In genomic region chr11:110094298-110095073, GRCh38 we compare ENCODE assay signal across 8 cellular contexts. TPM values are rescaled to one million over a fixed set of nuclear protein-coding genes. Genes with fewer than 3 reads are reported as not detected.
DNase-seq lines count a peak whose midpoint lies in the region; ATAC-seq, FAIRE-seq and TF ChIP-seq lines count a peak whose summit lies in the region.

No MANE protein-coding gene starts in this region.

- H3K9me3 ChIP-seq in astrocyte (ENCODE audit: insufficient read depth, low read depth, low read length), result no peaks in the 10 kb centered on the region

- POLR2A ChIA-PET in activated CD4-positive, alpha-beta T cell treated with anti-CD3 and anti-CD28 coated beads for 36 hours (lab: Charles Lee), result no interaction called here

- H3K4me2 ChIP-seq in astrocyte (ENCODE audit: low read length), result peak overlapping the region; percentile 85

- peak overlapping the region; percentile 68 for H3K4me3 ChIP-seq in astrocyte (ENCODE audit: insufficient read depth, low read depth, low read length)

- H4K20me1 ChIP-seq in astrocyte (ENCODE audit: insufficient read depth, low read length), result peaks cover 17% of the 10 kb centered on the region

- no peak overlapping the region for H2AFZ ChIP-seq in astrocyte (ENCODE audit: low read depth, low read length)

- H3K4me1 Mint-ChIP-seq in activated CD4-positive, alpha-beta T cell treated with anti-CD3 and anti-CD28 coated beads for 36 hours, result peaks cover 10% of the 10 kb centered on the region
- peaks cover 9% of the 10 kb centered on the region for H3K4me1 Mint-ChIP-seq in astrocyte (ENCODE audit: low read depth, unreplicated experiment)

- H3K27me3 ChIP-seq in astrocyte (ENCODE audit: insufficient read depth, low read length) (no peaks in the 10 kb centered on the region), layer of hippocampus (ENCODE audit: control insufficient read depth, insufficient read depth, low read length) (no peaks in the 10 kb centered on the region)

- TF ChIP-seq CTCF in astrocyte (IDR thresholded peaks at IDR 0.05; ENCODE audit: insufficient read depth, low read depth, low read length), result no peak

- no peak for ATAC-seq in activated CD4-positive, alpha-beta T cell treated with anti-CD3 and anti-CD28 coated beads for 36 hours

- DNase-seq in activated CD4-positive, alpha-beta T cell treated with anti-CD3 and anti-CD28 coated beads for 36 hours, result no peak
- no peak for DNase-seq in activated CD4-positive, alpha-beta T cell treated with anti-CD3 and anti-CD28 coated beads, Interleukin-2, amount 50 U/mL, for 1 hour
- DNase-seq in astrocyte (ENCODE audit: low read depth) (no peak), substantia nigra (lab: John Stamatoyannopoulos, UW) (no peak), NCI-H510A treated with DMSO at 0.1 percent for 48 hours (lab: John Stamatoyannopoulos, UW) (no peak), COR-L47 (lab: John Stamatoyannopoulos, UW) (no peak)
- no peak for DNase-seq in stimulated activated naive CD4-positive, alpha-beta T cell (lab: John Stamatoyannopoulos, UW)

- H3K4me3 Mint-ChIP-seq in activated CD4-positive, alpha-beta T cell treated with anti-CD3 and anti-CD28 coated beads for 36 hours, result peak overlapping the region; percentile 68
- peak overlapping the region; percentile 89 for H3K4me3 Mint-ChIP-seq in astrocyte (ENCODE audit: unreplicated experiment)

- peaks cover 39% of the 10 kb centered on the region for H3K27me3 Mint-ChIP-seq in activated CD4-positive, alpha-beta T cell treated with anti-CD3 and anti-CD28 coated beads for 36 hours
- peaks cover 2% of the 10 kb centered on the region for H3K27me3 Mint-ChIP-seq in astrocyte (ENCODE audit: low read depth, unreplicated experiment)

- FAIRE-seq in astrocyte (lab: Jason Lieb, UNC), result peak; percentile 17

- intact Hi-C loops in activated CD4-positive, alpha-beta T cell treated with anti-CD3 and anti-CD28 coated beads for 36 hours (cut with DNase I, micrococcal nuclease), result loop anchor here (5.0 to 10.0 kb wide), 6 partner anchors 107 to 1280 kb away; partner anchors contain the start of genes POU2AF1 (in 1 of the 2) and RDX (in 1 of the 2)

- peaks cover 54% of the 10 kb centered on the region for H3K79me2 ChIP-seq in astrocyte (ENCODE audit: insufficient read depth, low read length)

- H3K27ac Mint-ChIP-seq in activated CD4-positive, alpha-beta T cell treated with anti-CD3 and anti-CD28 coated beads for 36 hours, result peak overlapping the region; percentile 33
- peak overlapping the region; percentile 88 for H3K27ac Mint-ChIP-seq in astrocyte (ENCODE audit: unreplicated experiment)

- H3K9ac ChIP-seq in astrocyte (ENCODE audit: low read length), result peak overlapping the region; percentile 84

- no peaks in the 10 kb centered on the region for H3K36me3 Mint-ChIP-seq in activated CD4-positive, alpha-beta T cell treated with anti-CD3 and anti-CD28 coated beads for 36 hours (ENCODE audit: low read depth)
- no peaks in the 10 kb centered on the region for H3K36me3 Mint-ChIP-seq in astrocyte (ENCODE audit: low read depth, unreplicated experiment)

- no peaks in the 10 kb centered on the region for H3K36me3 ChIP-seq in astrocyte (ENCODE audit: insufficient read depth, low read length)

- H3K27ac ChIP-seq in astrocyte (ENCODE audit: low read depth, low read length) (peak overlapping the region; percentile 73), layer of hippocampus (ENCODE audit: low read depth, low read length) (peak overlapping the region; percentile 90), substantia nigra (ENCODE audit: low read depth, low read length, poor library complexity, severe bottlenecking) (peak overlapping the region; percentile 86)

- H3K4me1 ChIP-seq in astrocyte (ENCODE audit: insufficient read depth, low read length), result no peaks in the 10 kb centered on the region

- CTCF ChIA-PET in activated CD4-positive, alpha-beta T cell treated with anti-CD3 and anti-CD28 coated beads for 36 hours (lab: Charles Lee), result no interaction called here

- H3K9me3 Mint-ChIP-seq in activated CD4-positive, alpha-beta T cell treated with anti-CD3 and anti-CD28 coated beads for 36 hours (ENCODE audit: low read depth), result no peaks in the 10 kb centered on the region
- H3K9me3 Mint-ChIP-seq in astrocyte (ENCODE audit: unreplicated experiment), result peaks cover 2% of the 10 kb centered on the region

RNA-seq across cellular contexts. Expression of gene ZC3H12C, which starts 1.3 kb away (rescaled TPM):
- total RNA-seq in activated CD4-positive, alpha-beta T cell treated with anti-CD3 and anti-CD28 coated beads for 36 hours, result 1 to 10 TPM; 1.6 TPM
- 10.4 and 12.0 TPM in 2 replicates for total RNA-seq in astrocyte
